17 cellular contexts compared by ENCODE assay signal in genomic region chr7:3197567-3198212, GRCh38.
"Had no signal": no experiment of that assay in that cellular context is flagged by ENCODE, and none has a peak within 500 bp of the region (broad histone marks: within the 10 kb centered on the region; RNA-seq: fewer than 3 reads in every experiment).

No MANE protein-coding gene starts in this region.

- H3K27me3 ChIP-seq: colonic mucosa, neutrophil, right atrium auricular region, stomach, testis, upper lobe of left lung had no signal

- ATAC-seq: activated CD8-positive, alpha-beta T cell treated with anti-CD3 and anti-CD28 coated beads for 36 hours; activated naive CD4-positive, alpha-beta T cell treated with anti-CD3 and anti-CD28 coated beads, Interleukin-2, amount 50 U/mL, for 72 hours; T-helper 17 cell had no signal

- H3K4me3 ChIP-seq: colonic mucosa, esophagus muscularis mucosa, right atrium auricular region, stomach, testis, upper lobe of left lung had no signal

- H3K27ac ChIP-seq: colonic mucosa, esophagus muscularis mucosa, neutrophil, right atrium auricular region, stomach, testis, upper lobe of left lung had no signal

- H3K4me1 ChIP-seq: colonic mucosa, esophagus muscularis mucosa, right atrium auricular region, upper lobe of left lung had no signal

- H3K4me3 Mint-ChIP-seq: activated CD8-positive, alpha-beta T cell treated with anti-CD3 and anti-CD28 coated beads for 36 hours; T-helper 17 cell had no signal

- H3K9me3 ChIP-seq: colonic mucosa, neutrophil, right atrium auricular region, testis had no signal

- DNase-seq: activated CD4-positive, alpha-beta T cell treated with anti-CD3 and anti-CD28 coated beads for 4 hours; activated CD8-positive, alpha-beta T cell treated with anti-CD3 and anti-CD28 coated beads for 36 hours; activated gamma-delta T cell; activated T-cell treated with anti-CD3 and anti-CD28 coated beads, Interleukin-2, amount 50 U/mL, for 48 hours; central memory CD4-positive, alpha-beta T cell; colonic mucosa; hypothalamus; kidney glomerular epithelial cell; midbrain; stomach; T-helper 17 cell; testis; upper lobe of left lung had no signal

- H3K27ac Mint-ChIP-seq: activated CD8-positive, alpha-beta T cell treated with anti-CD3 and anti-CD28 coated beads for 36 hours; activated naive CD4-positive, alpha-beta T cell treated with anti-CD3 and anti-CD28 coated beads, Interleukin-2, amount 50 U/mL, for 72 hours; T-helper 17 cell had no signal

- H3K36me3 ChIP-seq: colonic mucosa, esophagus muscularis mucosa, neutrophil, right atrium auricular region, stomach, upper lobe of left lung had no signal
